Comparison of ENCODE assay signal across 8 cellular contexts in the genomic region with DNA sequence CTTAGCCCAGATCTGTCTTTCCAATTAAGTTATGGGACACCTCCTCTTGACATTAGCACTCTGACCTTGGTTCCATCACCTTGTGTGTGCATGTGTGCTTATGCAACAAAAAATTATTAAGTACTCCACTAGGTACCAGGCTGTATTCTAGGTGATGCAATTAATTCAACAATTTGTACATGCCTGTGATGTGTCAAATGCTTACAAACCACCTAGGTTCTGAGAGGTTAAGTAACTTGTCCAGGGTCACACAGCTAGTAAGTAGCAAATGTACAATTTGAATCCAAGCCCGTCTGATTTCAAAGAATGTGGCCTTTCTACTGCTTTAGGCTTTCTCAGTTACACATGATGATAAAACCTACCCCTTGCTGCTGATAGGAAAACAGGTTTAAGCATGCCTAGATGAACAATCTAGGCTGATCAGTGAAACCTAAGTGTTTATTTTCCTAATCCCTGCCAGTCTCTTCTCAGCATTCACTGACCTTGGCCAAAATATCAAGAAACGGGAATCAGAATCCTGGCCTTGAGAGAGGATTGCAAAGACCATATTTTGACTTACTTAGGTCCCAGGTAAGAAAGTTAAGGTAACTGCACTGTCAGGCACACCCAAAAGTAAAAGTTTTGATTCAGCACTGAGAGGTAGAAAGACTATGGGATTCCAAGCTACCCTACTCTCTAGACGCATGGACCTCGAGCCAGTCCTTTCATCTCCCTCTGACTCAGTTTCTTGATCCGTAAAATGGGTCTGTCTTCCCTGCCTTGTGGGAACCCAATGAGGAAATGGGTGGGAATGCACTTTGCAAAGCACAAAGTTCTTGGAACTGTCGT. TPM values are rescaled to one million over a fixed set of nuclear protein-coding genes. Genes with fewer than 3 reads are reported as not detected.
DNase-seq lines count a peak whose midpoint lies in the region; ATAC-seq and TF ChIP-seq lines count a peak whose summit lies in the region.

No MANE protein-coding gene starts in this region.

- in situ Hi-C loops in astrocyte of the spinal cord (cut with HindIII; ENCODE audit: low sequenced_read_pairs), result no loop called here

- H3K27ac ChIP-seq in right lobe of liver (peak overlapping the region in 1 of 3 donors; percentile 94), tibial artery (peak overlapping the region; percentile 94)

- peak overlapping the region; percentile 96 for H3K4me3 ChIP-seq in astrocyte of the spinal cord (ENCODE audit: low read depth, low read length)
- peak overlapping the region; percentile 70 to 96 (median 94) for H3K4me3 ChIP-seq in right lobe of liver
- peak overlapping the region; percentile 71 to 76 for H3K4me3 ChIP-seq in tibial artery

- 20% methylated on average over 6 of the region's 6 CpGs for WGBS in right lobe of liver (ENCODE audit: insufficient coverage, low coverage, low lambda C conversion rate, missing lambda C conversion rate)

- no peak for TF ChIP-seq CTCF in astrocyte of the spinal cord (IDR thresholded peaks at IDR 0.05; ENCODE audit: low read depth, low read length)
- TF ChIP-seq CTCF in right lobe of liver (IDR thresholded peaks at IDR 0.05), result no peak
- no peak for TF ChIP-seq CTCF in tibial artery (IDR thresholded peaks at IDR 0.05)

- no peak for DNase-seq in activated T-cell treated with anti-CD3 and anti-CD28 coated beads, Interleukin-2, amount 50 U/mL, for 4 hours
- no peak for DNase-seq in activated T-cell treated with anti-CD3 and anti-CD28 coated beads, Interleukin-2, amount 50 U/mL, for 1 hour
- DNase-seq in astrocyte of the spinal cord (ENCODE audit: low read depth, low spot score), result peak; percentile 9
- no peak for DNase-seq in right lobe of liver
- no peak for DNase-seq in tibial artery
- DNase-seq in NCI-H1694 (lab: John Stamatoyannopoulos, UW), result no peak
- no peak for DNase-seq in globus pallidus (ENCODE audit: low spot score)

- peaks cover 0 to 11% (median 5%) of the 10 kb centered on the region in 4 donors for H3K4me1 ChIP-seq in right lobe of liver
- H3K4me1 ChIP-seq in tibial artery, result peaks cover 0 to 20% (median 13%) of the 10 kb centered on the region in 4 donors

- H3K9me3 Mint-ChIP-seq in activated T-cell treated with anti-CD3 and anti-CD28 coated beads, Interleukin-2, amount 50 U/mL, for 4 hours, result no peaks in the 10 kb centered on the region

- no peak for TF ChIP-seq POLR2A in right lobe of liver (IDR thresholded peaks at IDR 0.05)

- H3K4me1 Mint-ChIP-seq in activated T-cell treated with anti-CD3 and anti-CD28 coated beads, Interleukin-2, amount 50 U/mL, for 4 hours (ENCODE audit: low read depth), result peaks cover 30% of the 10 kb centered on the region

- peaks cover 12% of the 10 kb centered on the region for H3K36me3 Mint-ChIP-seq in activated T-cell treated with anti-CD3 and anti-CD28 coated beads, Interleukin-2, amount 50 U/mL, for 4 hours (ENCODE audit: insufficient read depth)

- ATAC-seq in activated T-cell treated with anti-CD3 and anti-CD28 coated beads, Interleukin-2, amount 50 U/mL, for 4 hours, result no peak
- ATAC-seq in right lobe of liver (no peak), HG02571 (IDR thresholded peaks at IDR 0.05; ENCODE audit: unreplicated experiment) (no peak)

- H3K27me3 ChIP-seq in right lobe of liver, result no peaks in the 10 kb centered on the region
- no peaks in the 10 kb centered on the region for H3K27me3 ChIP-seq in tibial artery

- H3K36me3 ChIP-seq in right lobe of liver, result no peaks in the 10 kb centered on the region
- H3K36me3 ChIP-seq in tibial artery, result peaks cover 0 to 15% (median 0%) of the 10 kb centered on the region in 3 donors

- H3K4me3 Mint-ChIP-seq in activated T-cell treated with anti-CD3 and anti-CD28 coated beads, Interleukin-2, amount 50 U/mL, for 4 hours, result peak overlapping the region; percentile 83

- no peaks in the 10 kb centered on the region for H3K9me3 ChIP-seq in right lobe of liver
- H3K9me3 ChIP-seq in tibial artery, result no peaks in the 10 kb centered on the region

- intact Hi-C loops in right lobe of liver (cut with DNase I) (loop anchor here in 1 of 2 donors (5.0 to 10.0 kb wide), 2 partner anchors 47 to 180 kb away; no protein-coding TSS in a partner anchor), tibial artery (cut with DNase I; ENCODE audit: low total_unique reads) (loop anchor here (5.0 to 10.0 kb wide), 3 partner anchors 200 to 557 kb away; a partner anchor contains a TSS)

- H3K27me3 Mint-ChIP-seq in activated T-cell treated with anti-CD3 and anti-CD28 coated beads, Interleukin-2, amount 50 U/mL, for 4 hours (ENCODE audit: low read depth), result no peaks in the 10 kb centered on the region

RNA-seq across cellular contexts. Expression of a gene that starts 1.0 kb away (rescaled TPM):
- 1 to 10 TPM; 1.7 to 2.8 (median 1.9) TPM for total RNA-seq in activated T-cell treated with anti-CD3 and anti-CD28 coated beads, Interleukin-2, amount 50 U/mL, for 4 hours
- 10 to 100 TPM in 2 of 6 experiments, 1 to 10 TPM in 4; 5.1 to 17.5 (median 9.7) TPM for total RNA-seq in right lobe of liver
